In genomic region chr19:5294403-5295160, GRCh38 we compare ENCODE assay signal across 13 cellular contexts. TPM values are rescaled to one million over a fixed set of nuclear protein-coding genes. Genes with fewer than 3 reads are reported as not detected.
DNase-seq lines count a peak whose midpoint lies in the region; ATAC-seq and TF ChIP-seq lines count a peak whose summit lies in the region.
"Had no signal": no experiment of that assay in that cellular context is flagged by ENCODE, and none has a peak within 500 bp of the region (broad histone marks: within the 10 kb centered on the region; RNA-seq: fewer than 3 reads in every experiment).

No MANE protein-coding gene starts in this region.

- H3K27ac Mint-ChIP-seq in CD4-positive, alpha-beta T cell = no peak overlapping the region
- H3K27ac Mint-ChIP-seq in IgD-negative memory B cell = peak overlapping the region in 2 of 3 donors; percentile 23 to 44
- no peak overlapping the region for H3K27ac Mint-ChIP-seq in endothelial cell (ENCODE audit: unreplicated experiment)
- H3K27ac Mint-ChIP-seq in neural progenitor cell = peak overlapping the region; percentile 43

- H3K4me3 Mint-ChIP-seq in CD4-positive, alpha-beta T cell = peak overlapping the region; percentile 76
- H3K4me3 Mint-ChIP-seq in IgD-negative memory B cell = peak overlapping the region in 3 of 4 donors; percentile 48 to 72 (median 61)
- H3K4me3 Mint-ChIP-seq in endothelial cell (ENCODE audit: unreplicated experiment) = peak overlapping the region; percentile 62
- peak overlapping the region; percentile 90 for H3K4me3 Mint-ChIP-seq in neural progenitor cell

- H3K9me3 ChIP-seq in CD4-positive, alpha-beta T cell (ENCODE audit: control insufficient read depth, low read length) = no peaks in the 10 kb centered on the region
- H3K9me3 ChIP-seq in neural progenitor cell (ENCODE audit: low read depth) = no peaks in the 10 kb centered on the region

- peak overlapping the region; percentile 32 for H3K9ac ChIP-seq in neural progenitor cell

- intact Hi-C loops in CD4-positive, alpha-beta T cell (cut with DNase I, micrococcal nuclease) = no loop called here

- H3K27me3 ChIP-seq in CD4-positive, alpha-beta T cell (ENCODE audit: control insufficient read depth, insufficient read depth, low read length) = peaks cover 18% of the 10 kb centered on the region
- H3K27me3 ChIP-seq in neural progenitor cell = no peaks in the 10 kb centered on the region

- no peak overlapping the region for H3K27ac ChIP-seq in CD4-positive, alpha-beta T cell (ENCODE audit: low read depth, low read length)
- H3K27ac ChIP-seq in neural progenitor cell = peak overlapping the region; percentile 76

- H2AFZ ChIP-seq in neural progenitor cell (replicated peaks) = no peak overlapping the region

- TF ChIP-seq CTCF in CD4-positive, alpha-beta T cell (IDR thresholded peaks at IDR 0.05) = no peak
- TF ChIP-seq CTCF in endothelial cell (IDR thresholded peaks at IDR 0.05; ENCODE audit: unreplicated experiment) (no peak), neural progenitor cell (IDR thresholded peaks at IDR 0.05) (no peak)

- peaks cover 87% of the 10 kb centered on the region for H3K79me2 ChIP-seq in neural progenitor cell (ENCODE audit: low read depth)

- peak overlapping the region; percentile 96 for H3K4me3 ChIP-seq in neural progenitor cell

- peaks cover 8% of the 10 kb centered on the region for H3K27me3 Mint-ChIP-seq in CD4-positive, alpha-beta T cell
- peaks cover 9% of the 10 kb centered on the region for H3K27me3 Mint-ChIP-seq in IgD-negative memory B cell
- peaks cover 10% of the 10 kb centered on the region for H3K27me3 Mint-ChIP-seq in endothelial cell (ENCODE audit: unreplicated experiment)
- H3K27me3 Mint-ChIP-seq in neural progenitor cell (ENCODE audit: insufficient read depth, low read depth) = peaks cover 10% of the 10 kb centered on the region

- CTCF ChIA-PET in CD4-positive, alpha-beta T cell (lab: Charles Lee) = no interaction called here

- peaks cover 3% of the 10 kb centered on the region for H3K9me3 Mint-ChIP-seq in CD4-positive, alpha-beta T cell
- peaks cover 0 to 7% (median 0%) of the 10 kb centered on the region in 3 donors for H3K9me3 Mint-ChIP-seq in IgD-negative memory B cell
- H3K9me3 Mint-ChIP-seq in endothelial cell (ENCODE audit: unreplicated experiment) = no peaks in the 10 kb centered on the region
- no peaks in the 10 kb centered on the region for H3K9me3 Mint-ChIP-seq in neural progenitor cell

- ATAC-seq in CD4-positive, alpha-beta T cell (ENCODE audit: poor library complexity) = no peak
- no peak for ATAC-seq in GM19035 (IDR thresholded peaks at IDR 0.05; ENCODE audit: unreplicated experiment)

- H3K4me2 ChIP-seq in neural progenitor cell = peak overlapping the region; percentile 99

- H3K4me1 Mint-ChIP-seq in CD4-positive, alpha-beta T cell (ENCODE audit: low read depth) = peaks cover 10% of the 10 kb centered on the region
- H3K4me1 Mint-ChIP-seq in IgD-negative memory B cell (peaks cover 6 to 9% (median 8%) of the 10 kb centered on the region in 3 donors), endothelial cell (ENCODE audit: unreplicated experiment) (no peaks in the 10 kb centered on the region), neural progenitor cell (peaks cover 20% of the 10 kb centered on the region)

- H3K36me3 ChIP-seq in neural progenitor cell = no peaks in the 10 kb centered on the region

- peaks cover 27% of the 10 kb centered on the region for H3F3A ChIP-seq in neural progenitor cell (ENCODE audit: low read depth)

- no peak for DNase-seq in CD4-positive, alpha-beta T cell
- DNase-seq in endothelial cell (ENCODE audit: low spot score) (no peak), neural progenitor cell (ENCODE audit: low spot score) (peak; percentile 43), T-helper 9 cell (no peak), NCI-H82 (lab: John Stamatoyannopoulos, UW) (no peak)
- DNase-seq in activated CD8-positive, alpha-beta memory T cell treated with anti-CD3 and anti-CD28 coated beads, Interleukin-2, amount 50 U/mL, for 4 hours = no peak
- DNase-seq: activated CD4-positive, alpha-beta T cell treated with anti-CD3 and anti-CD28 coated beads, Interleukin-2, amount 50 U/mL, for 4 hours; activated naive CD4-positive, alpha-beta T cell; COR-L47; dermis blood vessel endothelial cell had no signal

- peaks cover 34% of the 10 kb centered on the region for H3K4me1 ChIP-seq in neural progenitor cell

- no peaks in the 10 kb centered on the region for H3K36me3 Mint-ChIP-seq in CD4-positive, alpha-beta T cell (ENCODE audit: low read depth)
- H3K36me3 Mint-ChIP-seq in IgD-negative memory B cell (peaks cover 2% of the 10 kb centered on the region), endothelial cell (ENCODE audit: low read depth, unreplicated experiment) (peaks cover 4% of the 10 kb centered on the region), neural progenitor cell (peaks cover 9% of the 10 kb centered on the region)

- POLR2A ChIA-PET in CD4-positive, alpha-beta T cell (lab: Charles Lee) = no interaction called here

- peaks cover 96% of the 10 kb centered on the region for H4K20me1 ChIP-seq in neural progenitor cell (ENCODE audit: low read depth)

RNA-seq across cellular contexts. Expression of gene PTPRS, which starts 46.0 kb away (rescaled TPM):
- 1 to 10 TPM; 5.3 to 6.3 TPM for total RNA-seq in CD4-positive, alpha-beta T cell
- polyA plus RNA-seq in IgD-negative memory B cell = 0.86 TPM
- 93.7 TPM for total RNA-seq in endothelial cell (ENCODE audit: unreplicated experiment)
- 167 and 403 TPM in 2 replicates for total RNA-seq in neural progenitor cell (ENCODE audit: low replicate concordance)
- total RNA-seq: T-helper 1 cell treated with Interleukin-12 subunit alpha and Interleukin-12 subunit beta and Interleukin-4 antibody, amounts not matched to agents 30 ng/mL and 1 ng/mL, for 36 hours had no signal

Comparison
In these comparisons a context has a peak if more than half of its experiments do, and no peak if none do; other contexts are left out.
1. H3K27ac Mint-ChIP-seq: peak in IgD-negative memory B cell (2 of 3) and neural progenitor cell (single experiment); none in CD4-positive, alpha-beta T cell (single experiment) and endothelial cell (single experiment).
2. RNA of gene PTPRS, which starts 46.0 kb away (total RNA-seq): 167 to 403 TPM in neural progenitor cell and 93.7 TPM in endothelial cell (single experiment); 5.3 to 6.3 TPM in CD4-positive, alpha-beta T cell; every median in the first group is over 10 times any median in the second.
3. Peak in every context shown above with its lines, with median percentiles within 50 percentile points of each other: H3K4me3 Mint-ChIP-seq.